Comparison of ENCODE assay signal across 8 cellular contexts in genomic region chr11:77147668-77148321, GRCh38. TPM values are rescaled to one million over a fixed set of nuclear protein-coding genes. Genes with fewer than 3 reads are reported as not detected.
A peak's percentile ranks its signal among the peaks of the same experiment; 100 is the strongest.
DNase-seq lines count a peak whose midpoint lies in the region; ATAC-seq and TF ChIP-seq lines count a peak whose summit lies in the region.

No MANE protein-coding gene starts in this region.

- H3K4me1 ChIP-seq in ES-I3 (ENCODE audit: insufficient read depth, low read length), result peaks cover 5% of the 10 kb centered on the region; the same call in 1 of the 2 replicates
- H3K4me1 ChIP-seq in naive thymus-derived CD4-positive, alpha-beta T cell (ENCODE audit: control insufficient read depth in 2 of 2, insufficient read depth in 2 of 2, low read length in 2 of 2), result peaks cover 9 to 22% of the 10 kb centered on the region in 2 donors

- H3K4me3 ChIP-seq in brain microvascular endothelial cell (ENCODE audit: low read depth, low read length), result peak overlapping the region; percentile 22
- H3K4me3 ChIP-seq in naive thymus-derived CD4-positive, alpha-beta T cell (ENCODE audit: low read length), result peak overlapping the region; percentile 35

- H3K9me3 Mint-ChIP-seq in naive thymus-derived CD4-positive, alpha-beta T cell, result no peaks in the 10 kb centered on the region

- DNase-seq in NOMO-1 (lab: John Stamatoyannopoulos, UW; ENCODE audit: unreplicated experiment in 2 of 2) (peak; percentile 24 to 63), brain microvascular endothelial cell (no peak), hepatic stellate cell (ENCODE audit: low spot score) (no peak)
- DNase-seq in naive thymus-derived CD4-positive, alpha-beta T cell, result peak in 4 of 9 donors; percentile 8 to 12 (median 10)

- TF ChIP-seq CTCF in brain microvascular endothelial cell (IDR thresholded peaks at IDR 0.05; ENCODE audit: low read depth, low read length, missing control alignments), result no peak

- no peaks in the 10 kb centered on the region for H3K9me3 ChIP-seq in ES-I3 (ENCODE audit: control insufficient read depth, insufficient read depth, low read length)
- H3K9me3 ChIP-seq in naive thymus-derived CD4-positive, alpha-beta T cell (ENCODE audit: control insufficient read depth in 2 of 3, low read length in 3 of 3), result no peaks in the 10 kb centered on the region

- ATAC-seq in naive thymus-derived CD4-positive, alpha-beta T cell, result peak; percentile 68
- ATAC-seq in SK-N-SH treated with all-trans-retinoic acid at 6 μM for 48 hours (no peak), HG03175 (IDR thresholded peaks at IDR 0.05; ENCODE audit: unreplicated experiment) (no peak), GM18520 (IDR thresholded peaks at IDR 0.05; ENCODE audit: unreplicated experiment) (no peak)

- H3K36me3 ChIP-seq in ES-I3 (ENCODE audit: insufficient read depth, low read length), result no peaks in the 10 kb centered on the region
- no peaks in the 10 kb centered on the region for H3K36me3 ChIP-seq in brain microvascular endothelial cell (replicated peaks)
- no peaks in the 10 kb centered on the region for H3K36me3 ChIP-seq in naive thymus-derived CD4-positive, alpha-beta T cell (ENCODE audit: control insufficient read depth in 2 of 3, insufficient read depth in 3 of 3, low read length in 3 of 3)

- peaks cover 13 to 37% (median 22%) of the 10 kb centered on the region in 7 donors for H3K4me1 Mint-ChIP-seq in naive thymus-derived CD4-positive, alpha-beta T cell

- CTCF ChIA-PET in naive thymus-derived CD4-positive, alpha-beta T cell (lab: Charles Lee), result interaction anchor here (1.2 kb wide), 1 partner anchor 20 kb away, joined by 6 read pairs; the partner anchor contains the start of gene MYO7A

- H3K27me3 ChIP-seq in brain microvascular endothelial cell (replicated peaks), result peaks cover 4% of the 10 kb centered on the region
- H3K27me3 ChIP-seq in naive thymus-derived CD4-positive, alpha-beta T cell (ENCODE audit: control insufficient read depth in 2 of 2, insufficient read depth in 2 of 2, low read length in 2 of 2), result no peaks in the 10 kb centered on the region

- POLR2A ChIA-PET in naive thymus-derived CD4-positive, alpha-beta T cell (lab: Charles Lee), result no interaction called here

- intact Hi-C loops in naive thymus-derived CD4-positive, alpha-beta T cell (cut with micrococcal nuclease), result no loop called here

- H3K9ac ChIP-seq in ES-I3 (ENCODE audit: low read depth, low read length), result peak overlapping the region; percentile 63

- H3K27ac Mint-ChIP-seq in naive thymus-derived CD4-positive, alpha-beta T cell, result peak overlapping the region in 4 of 9 donors; percentile 7 to 84 (median 57)

- H3K27me3 Mint-ChIP-seq in naive thymus-derived CD4-positive, alpha-beta T cell, result peaks cover 0 to 21% (median 4%) of the 10 kb centered on the region in 5 donors

- H3K4me3 Mint-ChIP-seq in naive thymus-derived CD4-positive, alpha-beta T cell, result peak overlapping the region; percentile 48 to 81 (median 75)

- in situ Hi-C loops in brain microvascular endothelial cell (cut with HindIII; ENCODE audit: low pct_ligation_motif_present, low sequenced_read_pairs), result no loop called here

- H3K36me3 Mint-ChIP-seq in naive thymus-derived CD4-positive, alpha-beta T cell, result no peaks in the 10 kb centered on the region

- H3K27ac ChIP-seq in brain microvascular endothelial cell, result no peak overlapping the region
- H3K27ac ChIP-seq in naive thymus-derived CD4-positive, alpha-beta T cell (ENCODE audit: low read depth, low read length), result no peak overlapping the region

TF ChIP-seq in SK-N-SH treated with all-trans-retinoic acid at 6 μM for 48 hours, 23 proteins besides CTCF, POLR2A, EP300 and RAD21:
- TF ChIP-seq TSHZ2 (CRISPR knock-in tag; IDR thresholded peaks at IDR 0.05) (no peak), ARNTL (CRISPR knock-in tag; IDR thresholded peaks at IDR 0.05; ENCODE audit: borderline replicate concordance, low read depth) (no peak), CSDC2 (CRISPR knock-in tag; IDR thresholded peaks at IDR 0.05) (no peak), RARB (CRISPR knock-in tag; IDR thresholded peaks at IDR 0.05) (no peak), ZNF70 (CRISPR knock-in tag; IDR thresholded peaks at IDR 0.05) (no peak), TCF4 (CRISPR knock-in tag; IDR thresholded peaks at IDR 0.05; ENCODE audit: borderline replicate concordance) (no peak), CREB5 (CRISPR knock-in tag; IDR thresholded peaks at IDR 0.05; ENCODE audit: low read depth) (no peak), SNAI2 (CRISPR knock-in tag; IDR thresholded peaks at IDR 0.05) (no peak), ZNF565 (CRISPR knock-in tag; conservative IDR thresholded peaks at IDR 0.05; ENCODE audit: low read depth) (no peak), ZFP30 (CRISPR knock-in tag; IDR thresholded peaks at IDR 0.05) (no peak), ZNF8 (CRISPR knock-in tag; IDR thresholded peaks at IDR 0.05) (no peak), POU6F1 (CRISPR knock-in tag; IDR thresholded peaks at IDR 0.05; ENCODE audit: borderline replicate concordance, low read depth) (no peak), GLIS3 (CRISPR knock-in tag; IDR thresholded peaks at IDR 0.05) (no peak), BACH2 (CRISPR knock-in tag; IDR thresholded peaks at IDR 0.05; ENCODE audit: borderline replicate concordance) (no peak), ESRRG (CRISPR knock-in tag; IDR thresholded peaks at IDR 0.05) (no peak), ISL1 (CRISPR knock-in tag; IDR thresholded peaks at IDR 0.05) (no peak)
TF ChIP-seq in SK-N-SH treated with all-trans-retinoic acid at 6 μM for 48 hours: peak in this region for 0.

RNA-seq across cellular contexts. Expression of gene MYO7A, which starts 19.7 kb away (rescaled TPM):
- total RNA-seq in naive thymus-derived CD4-positive, alpha-beta T cell, result 1 to 10 TPM in 1 of 5 experiments, under 1 TPM in 4; 0.07 to 2.5 (median 0.27) TPM
- polyA plus RNA-seq in naive thymus-derived CD4-positive, alpha-beta T cell, result not detected

RNA-seq across cellular contexts. Expression of gene OMP, which starts 45.2 kb away (rescaled TPM):
- total RNA-seq in naive thymus-derived CD4-positive, alpha-beta T cell, result 1 to 10 TPM in 1 of 5 experiments, not detected in 4; 1.1 TPM
- polyA plus RNA-seq in naive thymus-derived CD4-positive, alpha-beta T cell, result not detected

Comparison
In these comparisons a context has a peak if more than half of its experiments do, and no peak if none do; other contexts are left out.
1. DNase-seq: peak in NOMO-1 (2 of 2); none in brain microvascular endothelial cell (single experiment) and hepatic stellate cell (single experiment).